Comparison of ENCODE assay signal across 1 cellular context in the genomic region with DNA sequence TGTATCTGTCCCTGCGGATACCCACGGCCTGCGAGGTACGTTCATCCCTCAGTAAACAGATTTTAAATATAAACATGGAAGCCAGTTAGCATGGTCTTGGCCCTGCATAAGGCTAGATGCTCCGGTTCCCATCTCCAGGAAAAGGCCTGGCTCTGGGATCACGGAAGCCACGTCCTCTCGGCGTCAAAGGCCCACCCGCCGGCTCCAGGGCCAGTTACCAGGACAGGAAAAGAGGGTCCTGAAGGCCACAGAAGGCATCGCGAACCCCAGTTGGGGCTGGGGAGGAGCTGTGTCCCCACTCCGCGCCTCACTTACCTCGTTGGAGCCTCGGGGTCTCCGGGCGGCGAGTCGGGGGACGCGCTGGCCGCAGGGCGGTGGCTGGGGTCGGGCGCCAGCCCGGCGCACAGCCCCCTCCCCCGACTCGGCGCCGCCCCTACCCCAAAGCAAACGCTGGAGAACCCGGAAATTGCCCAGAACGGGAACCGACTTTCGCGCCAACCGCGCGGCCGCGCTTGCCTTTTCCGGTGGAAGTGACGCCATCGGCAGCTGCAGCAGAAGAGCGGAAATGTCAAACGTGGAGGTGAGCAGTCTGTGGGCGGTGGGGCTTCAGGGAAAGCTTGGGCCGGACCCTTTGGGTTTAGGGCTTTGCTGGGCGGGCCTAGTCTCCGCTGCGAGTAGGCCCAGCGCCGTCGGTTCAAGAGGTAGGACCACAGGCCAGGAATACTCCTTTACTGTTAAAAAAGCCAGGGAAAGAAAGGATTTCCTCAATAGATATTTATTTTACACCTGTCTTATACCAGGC.
TF ChIP-seq lines count a peak whose summit lies in the region.

A gene (minus strand): TSS at position 488 of the 802 bp plus-strand sequence. CDS start 814 bp downstream, outside the sequence.

TF ChIP-seq in K562, 482 proteins besides CTCF, POLR2A, EP300 and RAD21 (continued from another document and continues in another):
- peak; percentile 67; the same call in 1 of the 2 replicates for TF ChIP-seq SPI1 (IDR thresholded peaks at IDR 0.05; ENCODE audit: borderline replicate concordance, low read depth, low read length)
- TF ChIP-seq SIN3B (IDR thresholded peaks at IDR 0.05; ENCODE audit: low read depth): peak; percentile 45; the same call in 1 of the 2 replicates
- TF ChIP-seq PML (IDR thresholded peaks at IDR 0.05; ENCODE audit: low read length): no peak; the same call in 1 of the 2 replicates
- TF ChIP-seq HCFC1 (IDR thresholded peaks at IDR 0.05; ENCODE audit: low read depth, low read length): peak; percentile 57; the same call in 1 of the 2 replicates
- TF ChIP-seq ATF7 (IDR thresholded peaks at IDR 0.05): peak; percentile 84
- TF ChIP-seq GABPB1 (CRISPR knock-in tag; IDR thresholded peaks at IDR 0.05): peak; percentile 79
- peak; percentile 51 to 64; a peak in 2 of 4 replicates for TF ChIP-seq SIN3A (IDR thresholded peaks at IDR 0.05; ENCODE audit: borderline replicate concordance in 2 of 2, control insufficient read depth in 1 of 2, low read depth in 2 of 2, low read length in 2 of 2)
- TF ChIP-seq POLR2B (IDR thresholded peaks at IDR 0.05; ENCODE audit: low read depth, partially characterized antibody): peak; percentile 46
- TF ChIP-seq PHF20 (IDR thresholded peaks at IDR 0.05; ENCODE audit: partially characterized antibody): peak; percentile 71
- TF ChIP-seq KDM5B (IDR thresholded peaks at IDR 0.05; ENCODE audit: insufficient replicate concordance, low read depth, low read length): peak; percentile 76
- no peak for TF ChIP-seq ZFP1 (CRISPR knock-in tag; IDR thresholded peaks at IDR 0.05)
- TF ChIP-seq, protein P1, sequence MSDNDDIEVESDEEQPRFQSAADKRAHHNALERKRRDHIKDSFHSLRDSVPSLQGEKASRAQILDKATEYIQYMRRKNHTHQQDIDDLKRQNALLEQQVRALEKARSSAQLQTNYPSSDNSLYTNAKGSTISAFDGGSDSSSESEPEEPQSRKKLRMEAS (CRISPR knock-in tag; IDR thresholded peaks at IDR 0.05): 0 out of 2 replicates have a peak, but pooled peaks have one; percentile 19
- TF ChIP-seq MAFF (IDR thresholded peaks at IDR 0.05; ENCODE audit: low read length): no peak
- peak in 2 of 3 experiments; percentile 63 to 80 for TF ChIP-seq YY1 (IDR thresholded peaks at IDR 0.05; ENCODE audit: borderline replicate concordance in 1 of 3, control insufficient read depth in 1 of 3, extremely low read depth in 1 of 3, insufficient read depth in 3 of 3, insufficient read length in 1 of 3, insufficient replicate concordance in 2 of 3, low read depth in 1 of 3, low read length in 2 of 3)
- TF ChIP-seq CHD1 (IDR thresholded peaks at IDR 0.05; ENCODE audit: low read length): peak; percentile 22
- TF ChIP-seq, protein P2, sequence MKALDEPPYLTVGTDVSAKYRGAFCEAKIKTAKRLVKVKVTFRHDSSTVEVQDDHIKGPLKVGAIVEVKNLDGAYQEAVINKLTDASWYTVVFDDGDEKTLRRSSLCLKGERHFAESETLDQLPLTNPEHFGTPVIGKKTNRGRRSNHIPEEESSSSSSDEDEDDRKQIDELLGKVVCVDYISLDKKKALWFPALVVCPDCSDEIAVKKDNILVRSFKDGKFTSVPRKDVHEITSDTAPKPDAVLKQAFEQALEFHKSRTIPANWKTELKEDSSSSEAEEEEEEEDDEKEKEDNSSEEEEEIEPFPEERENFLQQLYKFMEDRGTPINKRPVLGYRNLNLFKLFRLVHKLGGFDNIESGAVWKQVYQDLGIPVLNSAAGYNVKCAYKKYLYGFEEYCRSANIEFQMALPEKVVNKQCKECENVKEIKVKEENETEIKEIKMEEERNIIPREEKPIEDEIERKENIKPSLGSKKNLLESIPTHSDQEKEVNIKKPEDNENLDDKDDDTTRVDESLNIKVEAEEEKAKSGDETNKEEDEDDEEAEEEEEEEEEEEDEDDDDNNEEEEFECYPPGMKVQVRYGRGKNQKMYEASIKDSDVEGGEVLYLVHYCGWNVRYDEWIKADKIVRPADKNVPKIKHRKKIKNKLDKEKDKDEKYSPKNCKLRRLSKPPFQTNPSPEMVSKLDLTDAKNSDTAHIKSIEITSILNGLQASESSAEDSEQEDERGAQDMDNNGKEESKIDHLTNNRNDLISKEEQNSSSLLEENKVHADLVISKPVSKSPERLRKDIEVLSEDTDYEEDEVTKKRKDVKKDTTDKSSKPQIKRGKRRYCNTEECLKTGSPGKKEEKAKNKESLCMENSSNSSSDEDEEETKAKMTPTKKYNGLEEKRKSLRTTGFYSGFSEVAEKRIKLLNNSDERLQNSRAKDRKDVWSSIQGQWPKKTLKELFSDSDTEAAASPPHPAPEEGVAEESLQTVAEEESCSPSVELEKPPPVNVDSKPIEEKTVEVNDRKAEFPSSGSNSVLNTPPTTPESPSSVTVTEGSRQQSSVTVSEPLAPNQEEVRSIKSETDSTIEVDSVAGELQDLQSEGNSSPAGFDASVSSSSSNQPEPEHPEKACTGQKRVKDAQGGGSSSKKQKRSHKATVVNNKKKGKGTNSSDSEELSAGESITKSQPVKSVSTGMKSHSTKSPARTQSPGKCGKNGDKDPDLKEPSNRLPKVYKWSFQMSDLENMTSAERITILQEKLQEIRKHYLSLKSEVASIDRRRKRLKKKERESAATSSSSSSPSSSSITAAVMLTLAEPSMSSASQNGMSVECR (CRISPR knock-in tag; IDR thresholded peaks at IDR 0.05): peak; percentile 61; the same call in 1 of the 2 replicates
- TF ChIP-seq, protein P3, sequence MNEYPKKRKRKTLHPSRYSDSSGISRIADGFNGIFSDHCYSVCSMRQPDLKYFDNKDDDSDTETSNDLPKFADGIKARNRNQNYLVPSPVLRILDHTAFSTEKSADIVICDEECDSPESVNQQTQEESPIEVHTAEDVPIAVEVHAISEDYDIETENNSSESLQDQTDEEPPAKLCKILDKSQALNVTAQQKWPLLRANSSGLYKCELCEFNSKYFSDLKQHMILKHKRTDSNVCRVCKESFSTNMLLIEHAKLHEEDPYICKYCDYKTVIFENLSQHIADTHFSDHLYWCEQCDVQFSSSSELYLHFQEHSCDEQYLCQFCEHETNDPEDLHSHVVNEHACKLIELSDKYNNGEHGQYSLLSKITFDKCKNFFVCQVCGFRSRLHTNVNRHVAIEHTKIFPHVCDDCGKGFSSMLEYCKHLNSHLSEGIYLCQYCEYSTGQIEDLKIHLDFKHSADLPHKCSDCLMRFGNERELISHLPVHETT (CRISPR knock-in tag; conservative IDR thresholded peaks at IDR 0.05 in 1 of 2, IDR thresholded peaks at IDR 0.05 in 1 of 2): 0 out of 4 replicates have a peak, but pooled peaks of 1 of the 2 experiments have one; percentile 30
- TF ChIP-seq CTBP1 (IDR thresholded peaks at IDR 0.05; ENCODE audit: borderline replicate concordance): no peak
- TF ChIP-seq ELF2 (CRISPR knock-in tag; IDR thresholded peaks at IDR 0.05): peak; percentile 89
- no peak for TF ChIP-seq FOXP1 (CRISPR knock-in tag; IDR thresholded peaks at IDR 0.05)
- TF ChIP-seq, protein P4, sequence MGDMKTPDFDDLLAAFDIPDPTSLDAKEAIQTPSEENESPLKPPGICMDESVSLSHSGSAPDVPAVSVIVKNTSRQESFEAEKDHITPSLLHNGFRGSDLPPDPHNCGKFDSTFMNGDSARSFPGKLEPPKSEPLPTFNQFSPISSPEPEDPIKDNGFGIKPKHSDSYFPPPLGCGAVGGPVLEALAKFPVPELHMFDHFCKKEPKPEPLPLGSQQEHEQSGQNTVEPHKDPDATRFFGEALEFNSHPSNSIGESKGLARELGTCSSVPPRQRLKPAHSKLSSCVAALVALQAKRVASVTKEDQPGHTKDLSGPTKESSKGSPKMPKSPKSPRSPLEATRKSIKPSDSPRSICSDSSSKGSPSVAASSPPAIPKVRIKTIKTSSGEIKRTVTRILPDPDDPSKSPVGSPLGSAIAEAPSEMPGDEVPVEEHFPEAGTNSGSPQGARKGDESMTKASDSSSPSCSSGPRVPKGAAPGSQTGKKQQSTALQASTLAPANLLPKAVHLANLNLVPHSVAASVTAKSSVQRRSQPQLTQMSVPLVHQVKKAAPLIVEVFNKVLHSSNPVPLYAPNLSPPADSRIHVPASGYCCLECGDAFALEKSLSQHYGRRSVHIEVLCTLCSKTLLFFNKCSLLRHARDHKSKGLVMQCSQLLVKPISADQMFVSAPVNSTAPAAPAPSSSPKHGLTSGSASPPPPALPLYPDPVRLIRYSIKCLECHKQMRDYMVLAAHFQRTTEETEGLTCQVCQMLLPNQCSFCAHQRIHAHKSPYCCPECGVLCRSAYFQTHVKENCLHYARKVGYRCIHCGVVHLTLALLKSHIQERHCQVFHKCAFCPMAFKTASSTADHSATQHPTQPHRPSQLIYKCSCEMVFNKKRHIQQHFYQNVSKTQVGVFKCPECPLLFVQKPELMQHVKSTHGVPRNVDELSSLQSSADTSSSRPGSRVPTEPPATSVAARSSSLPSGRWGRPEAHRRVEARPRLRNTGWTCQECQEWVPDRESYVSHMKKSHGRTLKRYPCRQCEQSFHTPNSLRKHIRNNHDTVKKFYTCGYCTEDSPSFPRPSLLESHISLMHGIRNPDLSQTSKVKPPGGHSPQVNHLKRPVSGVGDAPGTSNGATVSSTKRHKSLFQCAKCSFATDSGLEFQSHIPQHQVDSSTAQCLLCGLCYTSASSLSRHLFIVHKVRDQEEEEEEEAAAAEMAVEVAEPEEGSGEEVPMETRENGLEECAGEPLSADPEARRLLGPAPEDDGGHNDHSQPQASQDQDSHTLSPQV (IDR thresholded peaks at IDR 0.05): no peak
- TF ChIP-seq RBBP5 (IDR thresholded peaks at IDR 0.05; ENCODE audit: borderline replicate concordance, insufficient read depth, low read length, poor library complexity, severe bottlenecking): peak; percentile 50
- TF ChIP-seq ZNF140 (CRISPR knock-in tag; IDR thresholded peaks at IDR 0.05): no peak
- TF ChIP-seq, protein P5, sequence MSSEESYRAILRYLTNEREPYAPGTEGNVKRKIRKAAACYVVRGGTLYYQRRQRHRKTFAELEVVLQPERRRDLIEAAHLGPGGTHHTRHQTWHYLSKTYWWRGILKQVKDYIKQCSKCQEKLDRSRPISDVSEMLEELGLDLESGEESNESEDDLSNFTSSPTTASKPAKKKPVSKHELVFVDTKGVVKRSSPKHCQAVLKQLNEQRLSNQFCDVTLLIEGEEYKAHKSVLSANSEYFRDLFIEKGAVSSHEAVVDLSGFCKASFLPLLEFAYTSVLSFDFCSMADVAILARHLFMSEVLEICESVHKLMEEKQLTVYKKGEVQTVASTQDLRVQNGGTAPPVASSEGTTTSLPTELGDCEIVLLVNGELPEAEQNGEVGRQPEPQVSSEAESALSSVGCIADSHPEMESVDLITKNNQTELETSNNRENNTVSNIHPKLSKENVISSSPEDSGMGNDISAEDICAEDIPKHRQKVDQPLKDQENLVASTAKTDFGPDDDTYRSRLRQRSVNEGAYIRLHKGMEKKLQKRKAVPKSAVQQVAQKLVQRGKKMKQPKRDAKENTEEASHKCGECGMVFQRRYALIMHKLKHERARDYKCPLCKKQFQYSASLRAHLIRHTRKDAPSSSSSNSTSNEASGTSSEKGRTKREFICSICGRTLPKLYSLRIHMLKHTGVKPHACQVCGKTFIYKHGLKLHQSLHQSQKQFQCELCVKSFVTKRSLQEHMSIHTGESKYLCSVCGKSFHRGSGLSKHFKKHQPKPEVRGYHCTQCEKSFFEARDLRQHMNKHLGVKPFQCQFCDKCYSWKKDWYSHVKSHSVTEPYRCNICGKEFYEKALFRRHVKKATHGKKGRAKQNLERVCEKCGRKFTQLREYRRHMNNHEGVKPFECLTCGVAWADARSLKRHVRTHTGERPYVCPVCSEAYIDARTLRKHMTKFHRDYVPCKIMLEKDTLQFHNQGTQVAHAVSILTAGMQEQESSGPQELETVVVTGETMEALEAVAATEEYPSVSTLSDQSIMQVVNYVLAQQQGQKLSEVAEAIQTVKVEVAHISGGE (CRISPR knock-in tag; IDR thresholded peaks at IDR 0.05): peak in 1 of 3 experiments; percentile 76; a peak in 2 of 6 replicates
- no peak for TF ChIP-seq ZKSCAN3 (CRISPR knock-in tag; IDR thresholded peaks at IDR 0.05)
- TF ChIP-seq ZNF77 (CRISPR knock-in tag; IDR thresholded peaks at IDR 0.05): no peak
- TF ChIP-seq, protein P6, sequence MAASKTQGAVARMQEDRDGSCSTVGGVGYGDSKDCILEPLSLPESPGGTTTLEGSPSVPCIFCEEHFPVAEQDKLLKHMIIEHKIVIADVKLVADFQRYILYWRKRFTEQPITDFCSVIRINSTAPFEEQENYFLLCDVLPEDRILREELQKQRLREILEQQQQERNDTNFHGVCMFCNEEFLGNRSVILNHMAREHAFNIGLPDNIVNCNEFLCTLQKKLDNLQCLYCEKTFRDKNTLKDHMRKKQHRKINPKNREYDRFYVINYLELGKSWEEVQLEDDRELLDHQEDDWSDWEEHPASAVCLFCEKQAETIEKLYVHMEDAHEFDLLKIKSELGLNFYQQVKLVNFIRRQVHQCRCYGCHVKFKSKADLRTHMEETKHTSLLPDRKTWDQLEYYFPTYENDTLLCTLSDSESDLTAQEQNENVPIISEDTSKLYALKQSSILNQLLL (CRISPR knock-in tag; IDR thresholded peaks at IDR 0.05; ENCODE audit: borderline replicate concordance): no peak
- 0 out of 4 replicates have a peak, but pooled peaks of 1 of the 2 experiments have one; percentile 20 for TF ChIP-seq FOXK2 (conservative IDR thresholded peaks at IDR 0.05 in 1 of 2, IDR thresholded peaks at IDR 0.05 in 1 of 2; ENCODE audit: low read depth in 2 of 2)
- TF ChIP-seq ZNF3 (CRISPR knock-in tag; IDR thresholded peaks at IDR 0.05): no peak
- TF ChIP-seq ETV6 (IDR thresholded peaks at IDR 0.05; ENCODE audit: borderline replicate concordance in 1 of 2, low read depth in 2 of 2, low read length in 1 of 2): peak; percentile 70 to 86; a peak in 3 of 4 replicates
- TF ChIP-seq ETV6 (CRISPR knock-in tag; IDR thresholded peaks at IDR 0.05; ENCODE audit: borderline replicate concordance): no peak
- TF ChIP-seq GATAD2B (IDR thresholded peaks at IDR 0.05; ENCODE audit: borderline replicate concordance): 0 out of 2 replicates have a peak, but pooled peaks have one; percentile 57
- 0 out of 2 replicates have a peak, but pooled peaks have one; percentile 19 for TF ChIP-seq LCOR (CRISPR knock-in tag; IDR thresholded peaks at IDR 0.05)
- TF ChIP-seq CHCHD3 (CRISPR knock-in tag; IDR thresholded peaks at IDR 0.05): no peak
- TF ChIP-seq, protein P7, sequence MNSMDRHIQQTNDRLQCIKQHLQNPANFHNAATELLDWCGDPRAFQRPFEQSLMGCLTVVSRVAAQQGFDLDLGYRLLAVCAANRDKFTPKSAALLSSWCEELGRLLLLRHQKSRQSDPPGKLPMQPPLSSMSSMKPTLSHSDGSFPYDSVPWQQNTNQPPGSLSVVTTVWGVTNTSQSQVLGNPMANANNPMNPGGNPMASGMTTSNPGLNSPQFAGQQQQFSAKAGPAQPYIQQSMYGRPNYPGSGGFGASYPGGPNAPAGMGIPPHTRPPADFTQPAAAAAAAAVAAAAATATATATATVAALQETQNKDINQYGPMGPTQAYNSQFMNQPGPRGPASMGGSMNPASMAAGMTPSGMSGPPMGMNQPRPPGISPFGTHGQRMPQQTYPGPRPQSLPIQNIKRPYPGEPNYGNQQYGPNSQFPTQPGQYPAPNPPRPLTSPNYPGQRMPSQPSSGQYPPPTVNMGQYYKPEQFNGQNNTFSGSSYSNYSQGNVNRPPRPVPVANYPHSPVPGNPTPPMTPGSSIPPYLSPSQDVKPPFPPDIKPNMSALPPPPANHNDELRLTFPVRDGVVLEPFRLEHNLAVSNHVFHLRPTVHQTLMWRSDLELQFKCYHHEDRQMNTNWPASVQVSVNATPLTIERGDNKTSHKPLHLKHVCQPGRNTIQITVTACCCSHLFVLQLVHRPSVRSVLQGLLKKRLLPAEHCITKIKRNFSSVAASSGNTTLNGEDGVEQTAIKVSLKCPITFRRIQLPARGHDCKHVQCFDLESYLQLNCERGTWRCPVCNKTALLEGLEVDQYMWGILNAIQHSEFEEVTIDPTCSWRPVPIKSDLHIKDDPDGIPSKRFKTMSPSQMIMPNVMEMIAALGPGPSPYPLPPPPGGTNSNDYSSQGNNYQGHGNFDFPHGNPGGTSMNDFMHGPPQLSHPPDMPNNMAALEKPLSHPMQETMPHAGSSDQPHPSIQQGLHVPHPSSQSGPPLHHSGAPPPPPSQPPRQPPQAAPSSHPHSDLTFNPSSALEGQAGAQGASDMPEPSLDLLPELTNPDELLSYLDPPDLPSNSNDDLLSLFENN (IDR thresholded peaks at IDR 0.05; ENCODE audit: low read depth in 2 of 2, low read length in 2 of 2): no peak
- peak; percentile 82; the same call in 1 of the 2 replicates for TF ChIP-seq E2F3 (CRISPR knock-in tag; IDR thresholded peaks at IDR 0.05)
